7 cellular contexts compared by ENCODE assay signal in genomic region chr12:8789341-8790013, GRCh38. TPM values are rescaled to one million over a fixed set of nuclear protein-coding genes. Genes with fewer than 3 reads are reported as not detected.
"Had no signal": no experiment of that assay in that cellular context is flagged by ENCODE, and none has a peak within 500 bp of the region (broad histone marks: within the 10 kb centered on the region; RNA-seq: fewer than 3 reads in every experiment).

No MANE protein-coding gene starts in this region.

RNA-seq across cellular contexts. Expression of gene A2ML1, which starts 32.9 kb away (rescaled TPM):
- total RNA-seq: activated CD4-positive, alpha-beta T cell treated with anti-CD3 and anti-CD28 coated beads for 36 hours; colonic mucosa; left ventricle myocardium inferior; posterior vena cava; skeletal muscle tissue; transverse colon had no signal
- polyA plus RNA-seq: SK-N-SH had no signal
